ENCODE assay signal across 11 cellular contexts in genomic region chr3:115660646-115661442, GRCh38. TPM values are rescaled to one million over a fixed set of nuclear protein-coding genes. Genes with fewer than 3 reads are reported as not detected.
A peak's percentile ranks its signal among the peaks of the same experiment; 100 is the strongest.
DNase-seq lines count a peak whose midpoint lies in the region; ATAC-seq, FAIRE-seq and TF ChIP-seq lines count a peak whose summit lies in the region.
"Had no signal": no experiment of that assay in that cellular context is flagged by ENCODE, and none has a peak within 500 bp of the region (broad histone marks: within the 10 kb centered on the region; RNA-seq: fewer than 3 reads in every experiment).

No MANE protein-coding gene starts in this region.

- H3K9me3 ChIP-seq in SK-N-MC (ENCODE audit: low read depth, low read length) (no peaks in the 10 kb centered on the region), right atrium auricular region (no peaks in the 10 kb centered on the region), sigmoid colon (no peaks in the 10 kb centered on the region)

- TF ChIP-seq CTCF in right atrium auricular region (IDR thresholded peaks at IDR 0.05), result no peak
- no peak for TF ChIP-seq CTCF in sigmoid colon (IDR thresholded peaks at IDR 0.05)

- ATAC-seq in GM19467 (IDR thresholded peaks at IDR 0.05; ENCODE audit: unreplicated experiment), result no peak
- ATAC-seq: activated CD8-positive, alpha-beta T cell treated with anti-CD3 and anti-CD28 coated beads, Interleukin-2, amount 10 ng/mL, durations not matched to agents 7 days and 5 days had no signal

- intact Hi-C loops in sigmoid colon (cut with DNase I), result no loop called here

- H3K27me3 ChIP-seq in right atrium auricular region (no peaks in the 10 kb centered on the region), sigmoid colon (no peaks in the 10 kb centered on the region)

- H3K36me3 ChIP-seq in SK-N-MC (ENCODE audit: insufficient read depth, low read length) (no peaks in the 10 kb centered on the region), right atrium auricular region (no peaks in the 10 kb centered on the region), sigmoid colon (no peaks in the 10 kb centered on the region)

- H3K27ac ChIP-seq in SK-N-MC (peak overlapping the region; percentile 28; the same call in 1 of the 2 replicates), right atrium auricular region (peak overlapping the region; percentile 97 to 98), sigmoid colon (peak overlapping the region in 3 of 4 donors; percentile 51 to 98 (median 96))

- no peak for TF ChIP-seq POLR2A in sigmoid colon (IDR thresholded peaks at IDR 0.05)

- H3K4me1 ChIP-seq in right atrium auricular region (peaks cover 3 to 34% of the 10 kb centered on the region in 2 donors), sigmoid colon (peaks cover 0 to 22% (median 19%) of the 10 kb centered on the region in 4 donors)

- no peak for TF ChIP-seq EP300 in sigmoid colon (IDR thresholded peaks at IDR 0.05)

- WGBS in sigmoid colon, 2 donors, result 69 to 70% methylated on average over 5 of the region's 5 CpGs

- no peak overlapping the region for H3K9ac ChIP-seq in SK-N-MC (ENCODE audit: insufficient read length)

- DNase-seq in GM19239 (ENCODE audit: insufficient read length, low spot score) (no peak), SK-N-MC (ENCODE audit: low read depth, low spot score) (no peak), right atrium auricular region (ENCODE audit: low spot score) (no peak), sigmoid colon (no peak), NCI-H69 (lab: John Stamatoyannopoulos, UW) (no peak), NCI-H774 (lab: John Stamatoyannopoulos, UW) (no peak)
- DNase-seq: activated CD8-positive, alpha-beta T cell treated with anti-CD3 and anti-CD28 coated beads, Interleukin-2, amount 10 ng/mL, durations not matched to agents 7 days and 5 days; activated gamma-delta T cell; NCI-H446 treated with DMSO at 0.1 percent for 48 hours had no signal

- peak; percentile 73 for FAIRE-seq in GM19239 (lab: Jason Lieb, UNC)

- H3K4me3 ChIP-seq in SK-N-MC (no peak overlapping the region), right atrium auricular region (no peak overlapping the region), sigmoid colon (no peak overlapping the region)

RNA-seq across cellular contexts. Expression of gene GAP43, which starts 37.5 kb away (rescaled TPM):
- 1 to 10 TPM in 1 of 2 donors, under 1 TPM in 1; 0.47 to 1.7 TPM for total RNA-seq in right atrium auricular region
- total RNA-seq in sigmoid colon, result 10 to 100 TPM in 2 of 4 donors, 1 to 10 TPM in 2; 4.4 to 18.9 (median 9.7) TPM
- polyA plus RNA-seq in sigmoid colon, result 1 to 10 TPM in 1 of 3 donors, under 1 TPM in 1, not detected in 1; 0.60 to 8.2 TPM
- total RNA-seq: activated CD8-positive, alpha-beta T cell treated with anti-CD3 and anti-CD28 coated beads, Interleukin-2, amount 10 ng/mL, durations not matched to agents 7 days and 5 days; epithelial cell of proximal tubule had no signal

Comparison
In these comparisons a context has a peak if more than half of its experiments do, and no peak if none do; other contexts are left out.
1. H3K27ac ChIP-seq: peak in every context shown above with its lines; median percentile 98 in right atrium auricular region; 96 in sigmoid colon; 28 in SK-N-MC.